In genomic region chr6:71446084-71446869, GRCh38 we compare ENCODE assay signal across 19 cellular contexts.
A peak's percentile ranks its signal among the peaks of the same experiment; 100 is the strongest.
DNase-seq lines count a peak whose midpoint lies in the region; ATAC-seq and TF ChIP-seq lines count a peak whose summit lies in the region.
"Had no signal": no experiment of that assay in that cellular context is flagged by ENCODE, and none has a peak within 500 bp of the region (broad histone marks: within the 10 kb centered on the region; RNA-seq: fewer than 3 reads in every experiment).

No MANE protein-coding gene starts in this region.

- peak overlapping the region; percentile 40 for H2AFZ ChIP-seq in IMR-90 (replicated peaks; ENCODE audit: low read length, poor library complexity)

- H2BK120ac ChIP-seq in IMR-90 (ENCODE audit: low read depth, low read length): no peak overlapping the region

- H3K4me3 ChIP-seq in IMR-90 (ENCODE audit: insufficient read depth, low read depth, low read length) (no peak overlapping the region), foreskin fibroblast (ENCODE audit: low read depth in 1 of 2, low read length in 2 of 2) (no peak overlapping the region), tibial nerve (no peak overlapping the region)
- H3K4me3 ChIP-seq: adrenal gland, esophagus muscularis mucosa, lower lobe of right lung, ovary, Peyer's patch, tibial artery had no signal

- H3K56ac ChIP-seq in IMR-90 (ENCODE audit: extremely low read depth, insufficient read depth, low read length): no peak overlapping the region

- 0 out of 2 replicates have a peak overlapping the region, but pooled peaks have one; percentile 29 for H2AK5ac ChIP-seq in IMR-90 (ENCODE audit: low read depth, low read length)

- CTCF ChIA-PET in IMR-90 (lab: Yijun Ruan, JAX): no interaction called here

- ATAC-seq in Right ventricle myocardium inferior (no peak), Right ventricle myocardium superior (ENCODE audit: poor library complexity) (no peak), IMR-90 (ENCODE audit: low read depth) (peak; percentile 24; the same call in 1 of the 2 replicates), HG03045 (IDR thresholded peaks at IDR 0.05; ENCODE audit: unreplicated experiment) (no peak)
- ATAC-seq: lower lobe of right lung had no signal

- H2BK15ac ChIP-seq in IMR-90 (ENCODE audit: low read depth, low read length): no peak overlapping the region

- H3K9ac ChIP-seq in IMR-90 (ENCODE audit: low read depth, low read length): no peak overlapping the region

- dilution Hi-C loops in IMR-90 (cut with HindIII; ENCODE audit: low sequenced_read_pairs, unreplicated experiment): no loop called here

- H3K79me1 ChIP-seq in IMR-90 (ENCODE audit: low read depth in 1 of 2, low read length in 2 of 2): no peaks in the 10 kb centered on the region

- H3K18ac ChIP-seq in IMR-90 (ENCODE audit: low read depth, low read length): no peak overlapping the region

- TF ChIP-seq POLR2A in IMR-90 (IDR thresholded peaks at IDR 0.05; ENCODE audit: low read depth, low read length) (no peak), tibial nerve (IDR thresholded peaks at IDR 0.05) (no peak)

- H3K27ac ChIP-seq in IMR-90 (ENCODE audit: insufficient read depth, low read length): no peak overlapping the region
- peak overlapping the region in 3 of 4 donors; percentile 31 to 78 (median 46) for H3K27ac ChIP-seq in tibial nerve
- H3K27ac ChIP-seq: adrenal gland, esophagus muscularis mucosa, lower lobe of right lung, ovary, Peyer's patch, tibial artery had no signal

- no peak overlapping the region for H2BK20ac ChIP-seq in IMR-90 (ENCODE audit: low read depth, low read length)

- 0 out of 2 replicates have a peak overlapping the region, but pooled peaks have one; percentile 24 for H3K4ac ChIP-seq in IMR-90 (ENCODE audit: low read depth, low read length)

- WGBS in IMR-90 (ENCODE audit: extremely low coverage in 2 of 2, insufficient read length in 1 of 2), 2 experiments: 78% methylated on average over 3 of the region's 6 CpGs; no CpG with 5 or more reads in 1 of the 2 experiments
- 43 to 56% methylated on average over 6 of the region's 6 CpGs for WGBS in tibial nerve, 2 donors

- no peaks in the 10 kb centered on the region for H3K9me3 ChIP-seq in IMR-90 (ENCODE audit: control insufficient read depth, insufficient read depth, low read length)
- no peaks in the 10 kb centered on the region for H3K9me3 ChIP-seq in tibial nerve
- H3K9me3 ChIP-seq: adrenal gland, Caco-2, esophagus muscularis mucosa, lower lobe of right lung, ovary, Peyer's patch, tibial artery had no signal

- TF ChIP-seq CTCF in IMR-90 (conservative IDR thresholded peaks at IDR 0.05; ENCODE audit: low read depth, low read length): no peak
- TF ChIP-seq CTCF in foreskin fibroblast (IDR thresholded peaks at IDR 0.05; ENCODE audit: low read depth, low read length): no peak
- no peak for TF ChIP-seq CTCF in tibial nerve (IDR thresholded peaks at IDR 0.05)

- peak; percentile 31 for DNase-seq in Right ventricle myocardium inferior (ENCODE audit: missing footprints)
- DNase-seq in Right ventricle myocardium superior: no peak
- DNase-seq in IMR-90: no peak
- peak; percentile 11 to 32 for DNase-seq in foreskin fibroblast
- DNase-seq in tibial nerve (ENCODE audit: low spot score in 2 of 2): no peak
- no peak for DNase-seq in NCI-H1105 treated with DMSO at 0.1 percent for 48 hours (lab: John Stamatoyannopoulos, UW)
- no peak for DNase-seq in GDM1 (lab: John Stamatoyannopoulos, UW)
- DNase-seq: activated CD4-positive, alpha-beta T cell treated with anti-CD3 and anti-CD28 coated beads for 4 hours; activated T-cell treated with anti-CD3 and anti-CD28 coated beads, Interleukin-2, amount 50 U/mL, for 48 hours; Caco-2; H7; lower lobe of right lung; NCI-H446 treated with DMSO at 0.1 percent for 48 hours; ovary; Peyer's patch; tibial artery had no signal

- no peak overlapping the region for H4K5ac ChIP-seq in IMR-90 (ENCODE audit: low read depth, low read length)

- no peaks in the 10 kb centered on the region for H3K9me1 ChIP-seq in IMR-90 (ENCODE audit: insufficient read depth, low read length)

- H3K27me3 ChIP-seq in IMR-90 (ENCODE audit: control insufficient read depth, insufficient read depth, low read length) (no peaks in the 10 kb centered on the region), tibial nerve (no peaks in the 10 kb centered on the region)
- H3K27me3 ChIP-seq: adrenal gland, esophagus muscularis mucosa, ovary, Peyer's patch, tibial artery had no signal

- in situ Hi-C loops in IMR-90 (cut with MboI; ENCODE audit: low sequenced_read_pairs): no loop called here

- 0 out of 2 replicates have a peak overlapping the region, but pooled peaks have one; percentile 46 for H3K14ac ChIP-seq in IMR-90 (replicated peaks; ENCODE audit: low read depth, low read length)

- no peak overlapping the region for H2BK5ac ChIP-seq in IMR-90 (ENCODE audit: low read depth, low read length, poor library complexity, severe bottlenecking)

- TF ChIP-seq EP300 in tibial nerve (IDR thresholded peaks at IDR 0.05): peak in 1 of 2 donors; percentile 18

- BruUV-seq in IMR-90 (replicated peaks; lab: Mats Ljungman, UMichigan): no TSS peak

- H4K91ac ChIP-seq in IMR-90 (ENCODE audit: insufficient read depth, low read depth, low read length): no peak overlapping the region

- H3K23ac ChIP-seq in IMR-90 (ENCODE audit: low read depth, low read length): no peak overlapping the region

- POLR2A ChIA-PET in IMR-90 (lab: Charles Lee; ENCODE audit: unreplicated experiment): no interaction called here

- no peak overlapping the region for H3K4me2 ChIP-seq in IMR-90 (ENCODE audit: low read depth, low read length)

- H3K36me3 ChIP-seq in IMR-90 (ENCODE audit: control insufficient read depth, insufficient read depth, low read length): no peaks in the 10 kb centered on the region
- H3K36me3 ChIP-seq in tibial nerve: no peaks in the 10 kb centered on the region
- H3K36me3 ChIP-seq: adrenal gland, esophagus muscularis mucosa, lower lobe of right lung, ovary, Peyer's patch, tibial artery had no signal

- no peaks in the 10 kb centered on the region for H4K20me1 ChIP-seq in IMR-90 (ENCODE audit: insufficient read depth, low read length)

- no peaks in the 10 kb centered on the region for H3K4me1 ChIP-seq in IMR-90 (ENCODE audit: control insufficient read depth, insufficient read depth, low read length)
- peaks cover 0 to 15% (median 0%) of the 10 kb centered on the region in 4 donors for H3K4me1 ChIP-seq in tibial nerve
- H3K4me1 ChIP-seq: adrenal gland, Caco-2, Peyer's patch had no signal

- intact Hi-C loops in Right ventricle myocardium inferior (cut with DNase I) (no loop called here), Right ventricle myocardium superior (cut with DNase I) (no loop called here), IMR-90 (cut with micrococcal nuclease) (no loop called here)

- H4K8ac ChIP-seq in IMR-90 (ENCODE audit: low read depth in 2 of 2, low read length in 2 of 2): no peak overlapping the region

- no peak for TF ChIP-seq RAD21 in IMR-90 (IDR thresholded peaks at IDR 0.05; ENCODE audit: low read length)

- H2AK9ac ChIP-seq in IMR-90 (replicated peaks; ENCODE audit: low read depth, low read length, poor library complexity): no peak overlapping the region

TF ChIP-seq in IMR-90, 13 proteins besides CTCF, POLR2A, EP300 and RAD21:
- TF ChIP-seq ELK1 (IDR thresholded peaks at IDR 0.05; ENCODE audit: borderline replicate concordance, low read depth, low read length): no peak
- no peak for TF ChIP-seq CEBPB (IDR thresholded peaks at IDR 0.05; ENCODE audit: low read depth, low read length)
- TF ChIP-seq NFE2L2 (IDR thresholded peaks at IDR 0.05; ENCODE audit: low read depth, low read length): no peak
- no peak for TF ChIP-seq MXI1 (IDR thresholded peaks at IDR 0.05; ENCODE audit: borderline replicate concordance, low read depth, low read length)
- TF ChIP-seq BHLHE40 (IDR thresholded peaks at IDR 0.05; ENCODE audit: low read depth, low read length): no peak
- no peak for TF ChIP-seq SMC3 (IDR thresholded peaks at IDR 0.05; ENCODE audit: low read depth, low read length)
- no peak for TF ChIP-seq FOS (IDR thresholded peaks at IDR 0.05; ENCODE audit: low read depth, low read length)
- TF ChIP-seq MAFK (IDR thresholded peaks at IDR 0.05; ENCODE audit: low read depth, low read length): no peak

Comparison
In these comparisons a context has a peak if more than half of its experiments do, and no peak if none do; other contexts are left out.
1. DNase-seq: peak in Right ventricle myocardium inferior (single experiment) and foreskin fibroblast (2 of 2); none in Right ventricle myocardium superior (single experiment), IMR-90 (single experiment), tibial nerve (0 of 2), NCI-H1105 treated with DMSO at 0.1 percent for 48 hours (single experiment) and GDM1 (single experiment).